Comparison of ENCODE assay signal across 8 cellular contexts in the genomic region with DNA sequence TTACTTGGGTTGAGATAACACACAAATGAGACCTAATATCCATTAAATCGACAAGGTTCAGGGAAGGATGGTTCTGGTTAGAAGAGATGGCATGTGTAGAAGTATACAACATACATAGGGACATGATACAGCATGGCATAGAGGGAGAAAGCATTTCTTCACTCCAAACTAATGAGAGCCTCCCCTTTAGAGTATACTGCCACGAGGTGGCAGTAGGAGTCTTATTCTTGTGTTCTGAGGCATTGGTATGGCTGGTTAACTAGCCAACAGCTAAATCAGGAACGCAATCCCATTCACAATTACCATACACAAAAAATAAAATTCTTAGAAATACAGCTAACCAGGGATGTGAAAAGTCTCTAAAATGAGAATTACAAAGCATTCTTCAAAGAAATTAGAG. TPM values are rescaled to one million over a fixed set of nuclear protein-coding genes. Genes with fewer than 3 reads are reported as not detected.
DNase-seq lines count a peak whose midpoint lies in the region; ATAC-seq, FAIRE-seq and TF ChIP-seq lines count a peak whose summit lies in the region.

No MANE protein-coding gene starts in this region.

- WGBS in HepG2 (ENCODE audit: low lambda C conversion rate): 18% methylated on average over 3 of the region's 3 CpGs

- POLR2A ChIA-PET in HepG2 (lab: Yijun Ruan, JAX): interaction anchor here (1.1 kb wide), 1 partner anchor 252 kb away, joined by 4 read pairs; no protein-coding TSS in a partner anchor

- H3K27ac ChIP-seq in GM23338 (ENCODE audit: low read depth) (no peak overlapping the region), OCI-LY1 (ENCODE audit: low read depth, low read length, poor library complexity, severe bottlenecking) (no peak overlapping the region), HepG2 (ENCODE audit: extremely low read length, insufficient read depth, low read length) (no peak overlapping the region)

- no peaks in the 10 kb centered on the region for H3K4me1 Mint-ChIP-seq in GM23338

- peak; percentile 63; the same call in 1 of the 2 replicates for TF ChIP-seq RAD21 in HepG2 (CRISPR knock-in tag; IDR thresholded peaks at IDR 0.05)

- H3K9me3 ChIP-seq in OCI-LY1 (ENCODE audit: low read length): no peaks in the 10 kb centered on the region
- no peaks in the 10 kb centered on the region for H3K9me3 ChIP-seq in HepG2 (ENCODE audit: low read length)

- H3K9ac ChIP-seq in OCI-LY1 (ENCODE audit: low read length) (no peak overlapping the region), HepG2 (ENCODE audit: insufficient read depth, low read depth, low read length) (no peak overlapping the region)

- no peaks in the 10 kb centered on the region for H3K9me2 ChIP-seq in GM23338 (ENCODE audit: insufficient read depth)
- H3K9me2 ChIP-seq in OCI-LY1 (ENCODE audit: low read depth, low read length): no peaks in the 10 kb centered on the region

- no peak overlapping the region for H3K4me2 ChIP-seq in GM23338
- H3K4me2 ChIP-seq in OCI-LY1 (ENCODE audit: low read length): no peak overlapping the region
- no peak overlapping the region for H3K4me2 ChIP-seq in HepG2 (ENCODE audit: low read depth, low read length)

- H3K27me3 Mint-ChIP-seq in GM23338 (ENCODE audit: insufficient read depth, low read depth, poor library complexity): peaks cover 1% of the 10 kb centered on the region

- H2AFZ ChIP-seq in GM23338 (no peak overlapping the region), OCI-LY1 (ENCODE audit: low read length) (no peak overlapping the region), HepG2 (ENCODE audit: low read length) (no peak overlapping the region)

- H3K4me3 Mint-ChIP-seq in GM23338: no peak overlapping the region

- BruUV-seq in HepG2 (replicated peaks; lab: Mats Ljungman, UMichigan): no TSS peak

- no peaks in the 10 kb centered on the region for H3K27me3 ChIP-seq in GM23338 (ENCODE audit: insufficient read depth)
- H3K27me3 ChIP-seq in OCI-LY1 (ENCODE audit: insufficient read depth, low read length): no peaks in the 10 kb centered on the region
- no peaks in the 10 kb centered on the region for H3K27me3 ChIP-seq in HepG2 (ENCODE audit: control insufficient read depth in 1 of 2, insufficient read depth in 2 of 2, low read length in 2 of 2)

- intact Hi-C loops in HepG2 (cut with micrococcal nuclease; ENCODE audit: unreplicated experiment): loop anchor here (2.0 kb wide), 1 partner anchor 119 kb away; no protein-coding TSS in a partner anchor

- H3K27ac Mint-ChIP-seq in GM23338: no peak overlapping the region

- ATAC-seq in GM23338 (peak; percentile 80), HepG2 (peak; percentile 69), HG02571 (IDR thresholded peaks at IDR 0.05; ENCODE audit: unreplicated experiment) (no peak), HG02642 (IDR thresholded peaks at IDR 0.05; ENCODE audit: poor library complexity, unreplicated experiment) (no peak), GM18868 (IDR thresholded peaks at IDR 0.05; ENCODE audit: unreplicated experiment) (no peak)

- peak; percentile 31 for TF ChIP-seq CTCF in D721Med (IDR thresholded peaks at IDR 0.05; ENCODE audit: insufficient read depth, missing control alignments)
- peak; percentile 54 to 62 for TF ChIP-seq CTCF in GM23338 (conservative IDR thresholded peaks at IDR 0.05; ENCODE audit: low read depth in 2 of 2)
- TF ChIP-seq CTCF in OCI-LY1 (IDR thresholded peaks at IDR 0.05; ENCODE audit: low read length): peak; percentile 41; the same call in 1 of the 2 replicates
- TF ChIP-seq CTCF in astrocyte of the cerebellum (IDR thresholded peaks at IDR 0.05; ENCODE audit: low read depth, low read length, missing control alignments): peak; percentile 40
- TF ChIP-seq CTCF in HepG2 (CRISPR knock-in tag; IDR thresholded peaks at IDR 0.05): peak; percentile 65

- FAIRE-seq in D721Med (lab: Jason Lieb, UNC) (no peak), HepG2 (lab: Jason Lieb, UNC) (peak; percentile 67)

- DNase-seq in D721Med (ENCODE audit: insufficient read length, low spot score): no peak
- peak; percentile 46 for DNase-seq in GM23338 (ENCODE audit: low spot score)
- no peak for DNase-seq in astrocyte of the cerebellum (ENCODE audit: low read depth)
- DNase-seq in HepG2 (ENCODE audit: low spot score): peak; percentile 21

- no peaks in the 10 kb centered on the region for H3K4me1 ChIP-seq in GM23338 (ENCODE audit: insufficient read depth)
- no peaks in the 10 kb centered on the region for H3K4me1 ChIP-seq in OCI-LY1 (ENCODE audit: insufficient read depth, low read length, severe bottlenecking)
- H3K4me1 ChIP-seq in HepG2 (ENCODE audit: insufficient read depth, low read length): no peaks in the 10 kb centered on the region

- TF ChIP-seq EP300 in HepG2 (IDR thresholded peaks at IDR 0.05; ENCODE audit: low read depth in 2 of 2, low read length in 2 of 2) (no peak), HepG2 (CRISPR knock-in tag; IDR thresholded peaks at IDR 0.05; ENCODE audit: borderline replicate concordance) (no peak)

- H3K4me3 ChIP-seq in GM23338 (no peak overlapping the region), OCI-LY1 (ENCODE audit: low read depth, low read length, poor library complexity, severe bottlenecking) (no peak overlapping the region), astrocyte of the cerebellum (ENCODE audit: low read depth, low read length) (no peak overlapping the region), HepG2 (replicated peaks in 1 of 3; ENCODE audit: insufficient read depth in 1 of 3, low read depth in 2 of 3, low read length in 3 of 3) (no peak overlapping the region)

- H3K36me3 ChIP-seq in GM23338 (ENCODE audit: insufficient read depth): no peaks in the 10 kb centered on the region
- no peaks in the 10 kb centered on the region for H3K36me3 ChIP-seq in OCI-LY1 (ENCODE audit: insufficient read depth, low read length)
- H3K36me3 ChIP-seq in HepG2 (replicated peaks in 1 of 2; ENCODE audit: control insufficient read depth in 1 of 2, insufficient read depth in 2 of 2, low read length in 2 of 2): no peaks in the 10 kb centered on the region

- in situ Hi-C loops in astrocyte of the cerebellum (cut with HindIII; ENCODE audit: low sequenced_read_pairs) (no loop called here), HepG2 (cut with HindIII; ENCODE audit: extremely low pct_ligation_motif_present, low pct_unique_long_range_greater_than_20kb) (no loop called here)

- no peak for TF ChIP-seq POLR2A in HepG2 (IDR thresholded peaks at IDR 0.05; ENCODE audit: insufficient read depth in 1 of 2, low read depth in 2 of 2, low read length in 2 of 2)

- no peaks in the 10 kb centered on the region for H3F3A ChIP-seq in GM23338 (replicated peaks; ENCODE audit: low read depth)
- no peaks in the 10 kb centered on the region for H3F3A ChIP-seq in OCI-LY1 (ENCODE audit: insufficient read depth, low read length)

- H3K9me3 Mint-ChIP-seq in GM23338: no peaks in the 10 kb centered on the region

- CTCF ChIA-PET in HepG2 (lab: Yijun Ruan, JAX; ENCODE audit: low intra/inter-chr PET ratio, low total read pairs): interaction anchor here (1.4 to 2.1 kb wide), 2 partner anchors 120 to 166 kb away, joined by 6 to 17 read pairs; no protein-coding TSS in a partner anchor

- H4K20me1 ChIP-seq in GM23338 (replicated peaks; ENCODE audit: insufficient read depth) (no peaks in the 10 kb centered on the region), OCI-LY1 (ENCODE audit: insufficient read depth, low read length) (no peaks in the 10 kb centered on the region), HepG2 (ENCODE audit: insufficient read depth, low read length) (no peaks in the 10 kb centered on the region)

- H3K36me3 Mint-ChIP-seq in GM23338 (ENCODE audit: low read depth): no peaks in the 10 kb centered on the region

- H3K79me2 ChIP-seq in GM23338 (replicated peaks; ENCODE audit: insufficient read depth) (no peaks in the 10 kb centered on the region), OCI-LY1 (ENCODE audit: insufficient read depth, low read length) (no peaks in the 10 kb centered on the region), HepG2 (ENCODE audit: insufficient read depth, low read length) (no peaks in the 10 kb centered on the region)

TF ChIP-seq in GM23338, 12 proteins besides CTCF, POLR2A, EP300 and RAD21 (continues in another document):
- TF ChIP-seq CREB1 (CRISPR knock-in tag; IDR thresholded peaks at IDR 0.05; ENCODE audit: low read depth): no peak
- no peak for TF ChIP-seq ZNF114 (CRISPR knock-in tag; IDR thresholded peaks at IDR 0.05)

TF ChIP-seq in HepG2, 621 proteins besides CTCF, POLR2A, EP300 and RAD21 (continues in another document):
- TF ChIP-seq HOXA9 (CRISPR knock-in tag; IDR thresholded peaks at IDR 0.05; ENCODE audit: borderline replicate concordance): no peak

RNA-seq across cellular contexts. Expression of gene TRO, which starts 29.1 kb away (rescaled TPM):
- total RNA-seq in GM23338 (2014; rRNA removed; shearing (Covaris generic)): 52.2 and 53.4 TPM in 2 replicates
- polyA plus RNA-seq in GM23338 (2016; fragmentation: Nextera tagmentation; extraction: Ambion mirVana) (32.6 and 36.8 TPM in 2 replicates), HepG2 (2011; rRNA removed) (25.4 and 36.3 TPM in 2 replicates)
- 7.5 and 13.8 TPM in 2 replicates for total RNA-seq in HepG2 (2016; rRNA removed; fragmentation: Illumina TruSeq; extraction: Trizol)
- total RNA-seq in HepG2 (2016; cell fraction: cytosol; rRNA removed; fragmentation: Illumina TruSeq; extraction: Trizol; ENCODE audit: low read depth): 0.71 and 1.3 TPM in 2 replicates
- 7.0 and 14.8 TPM in 2 replicates for total RNA-seq in HepG2 (2016; cell fraction: insoluble cytoplasmic fraction; rRNA removed; fragmentation: Illumina TruSeq; extraction: Trizol)
- total RNA-seq in HepG2 (2016; cell fraction: membrane; rRNA removed; fragmentation: Illumina TruSeq; extraction: Trizol): 1.6 and 1.8 TPM in 2 replicates
- total RNA-seq in HepG2 (2016; cell fraction: nucleus; rRNA removed; fragmentation: Illumina TruSeq; extraction: Trizol): 20.8 and 22.3 TPM in 2 replicates
- polyA plus RNA-seq in HepG2 (2011; cell fraction: cytosol; rRNA removed): 11.4 and 14.3 TPM in 2 replicates
- 189 and 210 TPM in 2 replicates for polyA plus RNA-seq in HepG2 (2011; cell fraction: nucleus; rRNA removed)
- 13.1 and 14.2 TPM in 2 replicates for polyA plus RNA-seq in HepG2 (2012)
- 0.34 and 0.37 TPM in 2 replicates for polyA plus RNA-seq in HepG2 (2016; cell fraction: cytosol; fragmentation: Illumina TruSeq; extraction: Trizol; ENCODE audit: low read depth)
- polyA plus RNA-seq in HepG2 (2016; cell fraction: insoluble cytoplasmic fraction; fragmentation: Illumina TruSeq; extraction: Trizol; ENCODE audit: low read depth): 3.6 and 5.1 TPM in 2 replicates
- polyA plus RNA-seq in HepG2 (2016; cell fraction: membrane; fragmentation: Illumina TruSeq; extraction: Trizol; ENCODE audit: low read depth): 0.68 and 0.82 TPM in 2 replicates
- polyA plus RNA-seq in HepG2 (2016; cell fraction: nucleus; fragmentation: Illumina TruSeq; extraction: Trizol; ENCODE audit: insufficient read depth, low read depth): 56.4 and 60.7 TPM in 2 replicates
- polyA minus RNA-seq in HepG2 (2011; rRNA and poly(A)+ RNA removed; ENCODE audit: low replicate concordance): 12.8 TPM in 1 of 2 replicates, not detected in the other
- 7.1 and 7.9 TPM in 2 replicates for polyA minus RNA-seq in HepG2 (2011; cell fraction: cytosol; rRNA and poly(A)+ RNA removed)
- polyA minus RNA-seq in HepG2 (2011; cell fraction: nucleus; rRNA and poly(A)+ RNA removed): 22.1 and 22.8 TPM in 2 replicates

Comparison
In these comparisons a context has a peak if more than half of its experiments do, and no peak if none do; other contexts are left out.
1. DNase-seq: peak in GM23338 (single experiment) and HepG2 (single experiment); none in D721Med (single experiment) and astrocyte of the cerebellum (single experiment).
2. ATAC-seq: peak in GM23338 (single experiment) and HepG2 (single experiment); none in HG02571 (single experiment), HG02642 (single experiment) and GM18868 (single experiment).
3. Peak in every context shown above with its lines, with median percentiles within 50 percentile points of each other: CTCF ChIP-seq.